1 cellular context compared by ENCODE assay signal in genomic region chr17:77490361-77491183, GRCh38.
TF ChIP-seq lines count a peak whose summit lies in the region.

No MANE protein-coding gene starts in this region.

TF ChIP-seq in GM12878, 131 proteins besides CTCF, POLR2A, EP300 and RAD21 (continued from another document):
- no peak for TF ChIP-seq ATF2 (IDR thresholded peaks at IDR 0.05; ENCODE audit: low read length)
- TF ChIP-seq CREM (IDR thresholded peaks at IDR 0.05; ENCODE audit: low read depth): no peak
- TF ChIP-seq TBL1XR1 (IDR thresholded peaks at IDR 0.05; ENCODE audit: low read depth, low read length): no peak
- no peak for TF ChIP-seq SP1 (IDR thresholded peaks at IDR 0.05; ENCODE audit: low read depth, low read length)
- no peak for TF ChIP-seq NBN (IDR thresholded peaks at IDR 0.05)
- TF ChIP-seq YY1 (IDR thresholded peaks at IDR 0.05; ENCODE audit: low read depth, low read length): no peak
- TF ChIP-seq BMI1 (IDR thresholded peaks at IDR 0.05; ENCODE audit: borderline replicate concordance): no peak
- no peak for TF ChIP-seq ZSCAN29 (IDR thresholded peaks at IDR 0.05)
- TF ChIP-seq E2F8 (IDR thresholded peaks at IDR 0.05; ENCODE audit: low read depth, partially characterized antibody): no peak
TF ChIP-seq in GM12878: peak in this region for 0.
